ENCODE assay signal across 9 cellular contexts in genomic region chr10:30581779-30582380, GRCh38. TPM values are rescaled to one million over a fixed set of nuclear protein-coding genes. Genes with fewer than 3 reads are reported as not detected.
A peak's percentile ranks its signal among the peaks of the same experiment; 100 is the strongest.
DNase-seq lines count a peak whose midpoint lies in the region; ATAC-seq, FAIRE-seq and TF ChIP-seq lines count a peak whose summit lies in the region.
"Had no signal": no experiment of that assay in that cellular context is flagged by ENCODE, and none has a peak within 500 bp of the region (broad histone marks: within the 10 kb centered on the region; RNA-seq: fewer than 3 reads in every experiment).

No MANE protein-coding gene starts in this region.

- no peak for FAIRE-seq in GM12891 (lab: Jason Lieb, UNC)

- H3K36me3 ChIP-seq in A673 (ENCODE audit: insufficient read depth, low read length, poor library complexity, severe bottlenecking) (no peaks in the 10 kb centered on the region), brain microvascular endothelial cell (replicated peaks) (no peaks in the 10 kb centered on the region), right lobe of liver (no peaks in the 10 kb centered on the region)

- POLR2A ChIA-PET in A673 (lab: Charles Lee; ENCODE audit: low non-redundant PET): no interaction called here

- TF ChIP-seq CTCF in A673 (conservative IDR thresholded peaks at IDR 0.05; ENCODE audit: low read depth, low read length) (peak; percentile 87), brain microvascular endothelial cell (IDR thresholded peaks at IDR 0.05; ENCODE audit: low read depth, low read length, missing control alignments) (peak; percentile 89), right lobe of liver (IDR thresholded peaks at IDR 0.05) (peak; percentile 63 to 87 (median 86))

- H3K27me3 ChIP-seq in A673 (replicated peaks; ENCODE audit: insufficient read depth, low read depth, low read length, poor library complexity): no peaks in the 10 kb centered on the region
- H3K27me3 ChIP-seq in brain microvascular endothelial cell (replicated peaks): no peaks in the 10 kb centered on the region
- no peaks in the 10 kb centered on the region for H3K27me3 ChIP-seq in right lobe of liver

- intact Hi-C loops in A673 (cut with micrococcal nuclease; ENCODE audit: unreplicated experiment): loop anchor here (5.0 kb wide), 1 partner anchor 170 kb away; no protein-coding TSS in a partner anchor
- intact Hi-C loops in right lobe of liver (cut with DNase I): no loop called here

- 34% methylated on average over 3 of the region's 3 CpGs for WGBS in right lobe of liver (ENCODE audit: insufficient coverage, low coverage, low lambda C conversion rate, missing lambda C conversion rate)

- TF ChIP-seq POLR2A in right lobe of liver (IDR thresholded peaks at IDR 0.05) (no peak), GM12891 (IDR thresholded peaks at IDR 0.05; ENCODE audit: low read depth, low read length) (no peak)

- ATAC-seq in right lobe of liver (peak; percentile 42 to 56 (median 46)), GM21528 (IDR thresholded peaks at IDR 0.05; ENCODE audit: low FRiP score, unreplicated experiment) (no peak)

- in situ Hi-C loops in brain microvascular endothelial cell (cut with HindIII; ENCODE audit: low pct_ligation_motif_present, low sequenced_read_pairs): no loop called here

- no peaks in the 10 kb centered on the region for H3K4me1 ChIP-seq in A673 (ENCODE audit: insufficient read depth, low read length, poor library complexity, severe bottlenecking)
- H3K4me1 ChIP-seq in right lobe of liver: peaks cover 0 to 21% (median 4%) of the 10 kb centered on the region in 4 donors

- BruUV-seq in A673 (replicated peaks; lab: Mats Ljungman, UMichigan): no TSS peak

- no peaks in the 10 kb centered on the region for H3K9me3 ChIP-seq in A673 (ENCODE audit: low read depth, low read length, poor library complexity, severe bottlenecking)
- no peaks in the 10 kb centered on the region for H3K9me3 ChIP-seq in right lobe of liver

- H3K27ac ChIP-seq in A673 (ENCODE audit: low read depth, low read length, poor library complexity, severe bottlenecking) (no peak overlapping the region), brain microvascular endothelial cell (no peak overlapping the region), right lobe of liver (peak overlapping the region in 1 of 3 donors; percentile 1)

- DNase-seq in A673 (ENCODE audit: low spot score) (peak; percentile 70), D341Med (ENCODE audit: low spot score) (peak; percentile 64), MV-4-11 (lab: John Stamatoyannopoulos, UW) (peak; percentile 31), brain microvascular endothelial cell (peak; percentile 55), right lobe of liver (no peak), GM12891 (ENCODE audit: insufficient read length, low spot score) (no peak), DMS153 treated with DMSO at 0.1 percent for 48 hours (lab: John Stamatoyannopoulos, UW; ENCODE audit: unreplicated experiment) (no peak)

- H3K4me3 ChIP-seq in A673 (ENCODE audit: low read depth, low read length, poor library complexity, severe bottlenecking) (no peak overlapping the region), brain microvascular endothelial cell (ENCODE audit: low read depth, low read length) (no peak overlapping the region), right lobe of liver (no peak overlapping the region)

- CTCF ChIA-PET in A673 (lab: Charles Lee): interaction anchor here (0.5 to 2.4 kb wide), 5 partner anchors 9 to 1045 kb away, joined by 3 to 16 read pairs (median 3); no protein-coding TSS in a partner anchor

TF ChIP-seq in GM12891, 5 proteins besides CTCF, POLR2A, EP300 and RAD21:
- TF ChIP-seq SPI1 (IDR thresholded peaks at IDR 0.05; ENCODE audit: low read depth, low read length) (no peak), POLR2AphosphoS5 (IDR thresholded peaks at IDR 0.05; ENCODE audit: low read depth, low read length) (no peak), POU2F2 (IDR thresholded peaks at IDR 0.05; ENCODE audit: low read depth, low read length) (no peak), PAX5 (IDR thresholded peaks at IDR 0.05; ENCODE audit: insufficient read depth, low read length, severe bottlenecking) (no peak)

RNA-seq across cellular contexts. Expression of gene LYZL2, which starts 47.7 kb away (rescaled TPM):
- total RNA-seq in A673 (2021) (not detected in 2 replicates), right lobe of liver (not detected)
- not detected for polyA plus RNA-seq in GM12891 (2012; ENCODE audit: low read depth, missing spikeins)
- total RNA-seq: mononuclear cell had no signal

Comparison
In these comparisons a context has a peak if more than half of its experiments do, and no peak if none do; other contexts are left out.
1. DNase-seq: peak in A673 (single experiment), D341Med (single experiment), MV-4-11 (single experiment) and brain microvascular endothelial cell (single experiment); none in right lobe of liver (0 of 3), GM12891 (single experiment) and DMS153 treated with DMSO at 0.1 percent for 48 hours (single experiment).
2. Peak in every context shown above with its lines, with median percentiles within 50 percentile points of each other: CTCF ChIP-seq.